Comparison of ENCODE assay signal across 20 cellular contexts in genomic region chrX:97159916-97160800, GRCh38.
DNase-seq lines count a peak whose midpoint lies in the region; TF ChIP-seq lines count a peak whose summit lies in the region.
"Had no signal": no experiment of that assay in that cellular context is flagged by ENCODE, and none has a peak within 500 bp of the region (broad histone marks: within the 10 kb centered on the region; RNA-seq: fewer than 3 reads in every experiment).

No MANE protein-coding gene starts in this region.

- H3K27ac ChIP-seq in mesendoderm (ENCODE audit: low read depth, low read length) = no peak overlapping the region
- H3K27ac ChIP-seq in tibial artery = no peak overlapping the region
- no peak overlapping the region for H3K27ac ChIP-seq in CD4-positive, alpha-beta memory T cell (ENCODE audit: low read depth, low read length)
- H3K27ac ChIP-seq: gastrocnemius medialis, upper lobe of right lung had no signal

- in situ Hi-C loops in KBM-7 (cut with MboI; ENCODE audit: low pct_unique_long_range_greater_than_20kb, low sequenced_read_pairs) = no loop called here

- POLR2A ChIA-PET in CD4-positive, alpha-beta memory T cell (lab: Charles Lee; ENCODE audit: partially characterized antibody) = no interaction called here

- H2AK5ac ChIP-seq in mesendoderm (ENCODE audit: low read length) = no peak overlapping the region

- intact Hi-C loops in tibial artery (cut with DNase I; ENCODE audit: low total_unique reads) = no loop called here
- intact Hi-C loops in CD4-positive, alpha-beta memory T cell (cut with micrococcal nuclease) = no loop called here

- no peaks in the 10 kb centered on the region for H3K4me1 ChIP-seq in mesendoderm (ENCODE audit: control insufficient read depth, low read depth, low read length)
- H3K4me1 ChIP-seq in tibial artery = no peaks in the 10 kb centered on the region
- H3K4me1 ChIP-seq in CD4-positive, alpha-beta memory T cell (ENCODE audit: insufficient read depth, low read length) = peaks cover 6% of the 10 kb centered on the region
- H3K4me1 ChIP-seq: gastrocnemius medialis, upper lobe of right lung had no signal

- no peaks in the 10 kb centered on the region for H3K27me3 Mint-ChIP-seq in CD4-positive, alpha-beta memory T cell
- H3K27me3 Mint-ChIP-seq: CD4-positive, CD25-positive, alpha-beta regulatory T cell had no signal

- H4K5ac ChIP-seq in mesendoderm (ENCODE audit: low read length) = no peak overlapping the region

- peak overlapping the region in 1 of 7 donors; percentile 38 for H3K27ac Mint-ChIP-seq in CD4-positive, alpha-beta memory T cell
- H3K27ac Mint-ChIP-seq: activated naive CD4-positive, alpha-beta T cell treated with anti-CD3 and anti-CD28 coated beads for 36 hours; CD4-positive, CD25-positive, alpha-beta regulatory T cell had no signal

- peak overlapping the region; percentile 37 for H3K56ac ChIP-seq in mesendoderm (ENCODE audit: low read length)

- no peaks in the 10 kb centered on the region for H3K79me2 ChIP-seq in mesendoderm (ENCODE audit: control insufficient read depth, insufficient read depth, low read length)

- no peaks in the 10 kb centered on the region for H3K9me3 Mint-ChIP-seq in CD4-positive, alpha-beta memory T cell
- H3K9me3 Mint-ChIP-seq: activated naive CD4-positive, alpha-beta T cell treated with anti-CD3 and anti-CD28 coated beads for 36 hours; CD4-positive, CD25-positive, alpha-beta regulatory T cell had no signal

- H3K36me3 ChIP-seq in mesendoderm (ENCODE audit: control insufficient read depth, insufficient read depth, low read length) (no peaks in the 10 kb centered on the region), H7 (replicated peaks; ENCODE audit: control insufficient read depth, insufficient read depth, low read length) (no peaks in the 10 kb centered on the region), tibial artery (no peaks in the 10 kb centered on the region)
- H3K36me3 ChIP-seq in CD4-positive, alpha-beta memory T cell (ENCODE audit: insufficient read depth, low read length) = no peaks in the 10 kb centered on the region
- H3K36me3 ChIP-seq: gastrocnemius medialis, upper lobe of right lung had no signal

- peaks cover 6 to 12% (median 10%) of the 10 kb centered on the region in 4 donors for H3K4me1 Mint-ChIP-seq in CD4-positive, alpha-beta memory T cell

- no peak overlapping the region for H2BK15ac ChIP-seq in mesendoderm (replicated peaks; ENCODE audit: low read depth)

- H4K8ac ChIP-seq in mesendoderm (ENCODE audit: low read depth, low read length) = no peak overlapping the region

- CTCF ChIA-PET in CD4-positive, alpha-beta memory T cell (lab: Charles Lee; ENCODE audit: partially characterized antibody) = no interaction called here

- H3K9me3 ChIP-seq in tibial artery = no peaks in the 10 kb centered on the region
- no peaks in the 10 kb centered on the region for H3K9me3 ChIP-seq in CD4-positive, alpha-beta memory T cell (ENCODE audit: control insufficient read depth in 1 of 2, low read length in 2 of 2)
- H3K9me3 ChIP-seq: gastrocnemius medialis, upper lobe of right lung had no signal

- no peak overlapping the region for H3K4me3 ChIP-seq in fibroblast of villous mesenchyme (ENCODE audit: low read depth, low read length)
- H3K4me3 ChIP-seq in mesendoderm (ENCODE audit: low read length) = no peak overlapping the region
- H3K4me3 ChIP-seq in H7 (ENCODE audit: insufficient read depth, low read depth, low read length) = no peak overlapping the region
- no peak overlapping the region for H3K4me3 ChIP-seq in tibial artery
- H3K4me3 ChIP-seq in CD4-positive, alpha-beta memory T cell (ENCODE audit: low read length in 2 of 2) = no peak overlapping the region
- H3K4me3 ChIP-seq: gastrocnemius medialis, GM12878, upper lobe of right lung had no signal

- H3K23ac ChIP-seq in mesendoderm (ENCODE audit: low read length) = no peak overlapping the region

- no peak overlapping the region for H3K18ac ChIP-seq in mesendoderm (ENCODE audit: low read length)

- H2BK5ac ChIP-seq in mesendoderm (ENCODE audit: low read length) = no peak overlapping the region

- TF ChIP-seq CTCF in fibroblast of villous mesenchyme (IDR thresholded peaks at IDR 0.05; ENCODE audit: insufficient read depth, low read depth, low read length) (no peak), tibial artery (IDR thresholded peaks at IDR 0.05) (no peak)

- no CpG with 5 or more reads among the region's 7 CpGs for WGBS in mesendoderm (ENCODE audit: extremely low coverage, insufficient coverage, low lambda C conversion rate)

- DNase-seq in COLO829 (ENCODE audit: low spot score) = peak; percentile 15
- DNase-seq in KBM-7 = peak; percentile 41
- peak; percentile 1 for DNase-seq in fibroblast of villous mesenchyme (ENCODE audit: low read depth)
- peak; percentile 95 for DNase-seq in mesendoderm
- no peak for DNase-seq in H7
- DNase-seq in tibial artery = no peak
- no peak for DNase-seq in CD4-positive, alpha-beta memory T cell
- no peak for DNase-seq in AML-193 (lab: John Stamatoyannopoulos, UW)
- DNase-seq: activated CD4-positive, alpha-beta T cell treated with anti-CD3 and anti-CD28 coated beads for 4 hours; activated naive CD4-positive, alpha-beta T cell treated with anti-CD3 and anti-CD28 coated beads for 36 hours; gastrocnemius medialis; Karpas-422; NCI-H1105; NCI-H2107; NCI-H526; OCI-M1; stimulated activated naive CD8-positive, alpha-beta T cell treated with anti-CD3 and anti-CD28 coated beads, Interleukin-15, Interleukin-2, amounts not matched to agents 100 U/mL and 50 U/mL, for 24 hours; upper lobe of right lung had no signal

- H3K4ac ChIP-seq in mesendoderm (ENCODE audit: low read depth, low read length) = no peak overlapping the region

- no peak overlapping the region for H3K4me3 Mint-ChIP-seq in CD4-positive, alpha-beta memory T cell
- H3K4me3 Mint-ChIP-seq: activated naive CD4-positive, alpha-beta T cell treated with anti-CD3 and anti-CD28 coated beads for 36 hours; CD4-positive, CD25-positive, alpha-beta regulatory T cell had no signal

- no peak overlapping the region for H3K9ac ChIP-seq in mesendoderm (ENCODE audit: low read length)

- no peaks in the 10 kb centered on the region for H3K79me1 ChIP-seq in mesendoderm (ENCODE audit: low read length)

- no peaks in the 10 kb centered on the region for H3K27me3 ChIP-seq in mesendoderm (ENCODE audit: insufficient read depth, low read length, poor library complexity)
- no peaks in the 10 kb centered on the region for H3K27me3 ChIP-seq in H7 (ENCODE audit: control insufficient read depth, insufficient read depth, low read length)
- H3K27me3 ChIP-seq in tibial artery = no peaks in the 10 kb centered on the region
- no peaks in the 10 kb centered on the region for H3K27me3 ChIP-seq in CD4-positive, alpha-beta memory T cell (ENCODE audit: insufficient read depth, low read length)
- H3K27me3 ChIP-seq: gastrocnemius medialis, upper lobe of right lung had no signal

- no peak overlapping the region for H3K4me2 ChIP-seq in mesendoderm (ENCODE audit: low read length)

- H2BK120ac ChIP-seq in mesendoderm (ENCODE audit: low read depth, low read length) = no peak overlapping the region

- peaks cover 0 to 4% of the 10 kb centered on the region in 2 donors for H3K36me3 Mint-ChIP-seq in CD4-positive, alpha-beta memory T cell
- H3K36me3 Mint-ChIP-seq: CD4-positive, CD25-positive, alpha-beta regulatory T cell had no signal

Comparison
In these comparisons a context has a peak if more than half of its experiments do, and no peak if none do; other contexts are left out.
1. DNase-seq: peak in COLO829 (single experiment), KBM-7 (single experiment), fibroblast of villous mesenchyme (single experiment) and mesendoderm (single experiment); none in H7 (single experiment), tibial artery (0 of 2), CD4-positive, alpha-beta memory T cell (0 of 5) and AML-193 (0 of 2).